ENCODE assay signal across 8 cellular contexts in genomic region chr10:28393956-28394568, GRCh38.
A peak's percentile ranks its signal among the peaks of the same experiment; 100 is the strongest.
DNase-seq lines count a peak whose midpoint lies in the region; ATAC-seq, FAIRE-seq and TF ChIP-seq lines count a peak whose summit lies in the region.

No MANE protein-coding gene starts in this region.

- H3K27ac Mint-ChIP-seq in activated naive CD4-positive, alpha-beta T cell treated with anti-CD3 and anti-CD28 coated beads, Interleukin-2, amount 50 U/mL, for 24 hours = peak overlapping the region; percentile 21

- H3K27me3 ChIP-seq in heart left ventricle = peaks cover 0 to 7% (median 0%) of the 10 kb centered on the region in 9 donors

- H3K4me3 Mint-ChIP-seq in activated naive CD4-positive, alpha-beta T cell treated with anti-CD3 and anti-CD28 coated beads, Interleukin-2, amount 50 U/mL, for 24 hours = no peak overlapping the region

- peaks cover 0 to 4% (median 0%) of the 10 kb centered on the region in 12 donors for H3K9me3 ChIP-seq in heart left ventricle

- no peak overlapping the region for H3K27ac ChIP-seq in heart left ventricle

- intact Hi-C loops in heart left ventricle (cut with DNase I) = no loop called here

- TF ChIP-seq POLR2A in heart left ventricle (IDR thresholded peaks at IDR 0.05) = no peak

- peak; percentile 88 for TF ChIP-seq CTCF in D721Med (IDR thresholded peaks at IDR 0.05; ENCODE audit: insufficient read depth, missing control alignments)
- TF ChIP-seq CTCF in LNCAP (IDR thresholded peaks at IDR 0.05) = peak; percentile 96
- TF ChIP-seq CTCF in heart left ventricle (IDR thresholded peaks at IDR 0.05) = peak; percentile 81 to 96 (median 90)

- WGBS in heart left ventricle, 4 donors = 8 to 11% (median 11%) methylated on average over 8 of the region's 8 CpGs

- ATAC-seq in GM21390 (IDR thresholded peaks at IDR 0.05; ENCODE audit: unreplicated experiment) (peak; percentile 65), SK-N-SH treated with all-trans-retinoic acid at 6 μM for 48 hours (peak; percentile 95), heart left ventricle (peak; percentile 67 to 89 (median 82)), HG03342 (IDR thresholded peaks at IDR 0.05; ENCODE audit: unreplicated experiment) (no peak)

- peaks cover 6% of the 10 kb centered on the region for H3K4me1 Mint-ChIP-seq in activated naive CD4-positive, alpha-beta T cell treated with anti-CD3 and anti-CD28 coated beads, Interleukin-2, amount 50 U/mL, for 24 hours

- H3K27me3 Mint-ChIP-seq in activated naive CD4-positive, alpha-beta T cell treated with anti-CD3 and anti-CD28 coated beads, Interleukin-2, amount 50 U/mL, for 24 hours = no peaks in the 10 kb centered on the region

- no peaks in the 10 kb centered on the region for H3K9me3 Mint-ChIP-seq in activated naive CD4-positive, alpha-beta T cell treated with anti-CD3 and anti-CD28 coated beads, Interleukin-2, amount 50 U/mL, for 24 hours

- H3K4me3 ChIP-seq in heart left ventricle = no peak overlapping the region

- no peaks in the 10 kb centered on the region for H3K36me3 ChIP-seq in heart left ventricle

- no peak for FAIRE-seq in D721Med (lab: Jason Lieb, UNC)

- DNase-seq in D721Med (ENCODE audit: insufficient read length, low spot score) = no peak
- DNase-seq in heart left ventricle = peak in 4 of 5 donors; percentile 40 to 52 (median 50)
- peak; percentile 5 for DNase-seq in pulmonary artery endothelial cell (ENCODE audit: low read depth, low spot score)

- peaks cover 0 to 4% (median 0%) of the 10 kb centered on the region in 12 donors for H3K4me1 ChIP-seq in heart left ventricle

- H3K36me3 Mint-ChIP-seq in activated naive CD4-positive, alpha-beta T cell treated with anti-CD3 and anti-CD28 coated beads, Interleukin-2, amount 50 U/mL, for 24 hours = no peaks in the 10 kb centered on the region

TF ChIP-seq in SK-N-SH treated with all-trans-retinoic acid at 6 μM for 48 hours, 23 proteins besides CTCF, POLR2A, EP300 and RAD21:
- TF ChIP-seq ZFP30 (CRISPR knock-in tag; IDR thresholded peaks at IDR 0.05) = no peak
- no peak for TF ChIP-seq CREB5 (CRISPR knock-in tag; IDR thresholded peaks at IDR 0.05; ENCODE audit: low read depth)
- TF ChIP-seq CSDC2 (CRISPR knock-in tag; IDR thresholded peaks at IDR 0.05) = no peak
- no peak for TF ChIP-seq PPARA (CRISPR knock-in tag; IDR thresholded peaks at IDR 0.05; ENCODE audit: borderline replicate concordance)
